8 cellular contexts compared by ENCODE assay signal in genomic region chrX:139204903-139205667, GRCh38.
DNase-seq lines count a peak whose midpoint lies in the region; ATAC-seq, FAIRE-seq and TF ChIP-seq lines count a peak whose summit lies in the region.

No MANE protein-coding gene starts in this region.

- FAIRE-seq in urothelium cell line (lab: Jason Lieb, UNC): no peak

- TF ChIP-seq CTCF in GM12865 (IDR thresholded peaks at IDR 0.05; ENCODE audit: insufficient read depth, low read depth, low read length, missing control alignments) (no peak), mucosa of descending colon (IDR thresholded peaks at IDR 0.05) (no peak)

- no peaks in the 10 kb centered on the region for H3K36me3 ChIP-seq in duodenal mucosa (ENCODE audit: control insufficient read depth in 1 of 2, insufficient read depth in 2 of 2, low read length in 2 of 2)
- H3K36me3 ChIP-seq in mucosa of descending colon (ENCODE audit: low read depth): no peaks in the 10 kb centered on the region

- H3K9ac ChIP-seq in duodenal mucosa (ENCODE audit: low read depth in 1 of 2, low read length in 2 of 2): peak overlapping the region in 1 of 2 donors; percentile 25

- peaks cover 5 to 10% of the 10 kb centered on the region in 2 donors for H3K27me3 ChIP-seq in duodenal mucosa (ENCODE audit: control insufficient read depth in 1 of 2, insufficient read depth in 2 of 2, low read length in 2 of 2)

- DNase-seq in GM12865 (ENCODE audit: low read depth) (peak; percentile 11), NCI-H2196 (lab: John Stamatoyannopoulos, UW; ENCODE audit: unreplicated experiment) (peak; percentile 53), mucosa of descending colon (peak; percentile 24 to 51 (median 35)), urothelium cell line (ENCODE audit: low spot score) (peak; percentile 37), NCI-H526 treated with DMSO at 0.1 percent for 48 hours (lab: John Stamatoyannopoulos, UW) (no peak), NCI-H345 (lab: John Stamatoyannopoulos, UW) (no peak), NCI-H2029 (lab: John Stamatoyannopoulos, UW) (no peak)

- peak overlapping the region; percentile 10 for H3K27ac ChIP-seq in duodenal mucosa (ENCODE audit: low read depth, low read length)

- peak overlapping the region; percentile 44 for H3K4me3 ChIP-seq in GM12865 (ENCODE audit: low read depth, low read length)
- peak overlapping the region; percentile 22 to 45 for H3K4me3 ChIP-seq in duodenal mucosa (ENCODE audit: low read depth in 1 of 2, low read length in 2 of 2)
- H3K4me3 ChIP-seq in mucosa of descending colon: no peak overlapping the region

- H3K4me1 ChIP-seq in duodenal mucosa (ENCODE audit: control insufficient read depth in 1 of 2, insufficient read depth in 2 of 2, low read length in 2 of 2) (no peaks in the 10 kb centered on the region), mucosa of descending colon (ENCODE audit: low read depth) (no peaks in the 10 kb centered on the region)

- H3K9me3 ChIP-seq in duodenal mucosa (ENCODE audit: control insufficient read depth in 1 of 2, low read length in 2 of 2) (no peaks in the 10 kb centered on the region), mucosa of descending colon (no peaks in the 10 kb centered on the region)

- peak; percentile 57 for ATAC-seq in mucosa of descending colon

- intact Hi-C loops in mucosa of descending colon (cut with DNase I, micrococcal nuclease): no loop called here

Comparison
In these comparisons a context has a peak if more than half of its experiments do, and no peak if none do; other contexts are left out.
1. DNase-seq: peak in GM12865 (single experiment), NCI-H2196 (single experiment), mucosa of descending colon (3 of 3) and urothelium cell line (single experiment); none in NCI-H526 treated with DMSO at 0.1 percent for 48 hours (single experiment), NCI-H345 (single experiment) and NCI-H2029 (single experiment).